1 cellular context compared by ENCODE assay signal in the genomic region with DNA sequence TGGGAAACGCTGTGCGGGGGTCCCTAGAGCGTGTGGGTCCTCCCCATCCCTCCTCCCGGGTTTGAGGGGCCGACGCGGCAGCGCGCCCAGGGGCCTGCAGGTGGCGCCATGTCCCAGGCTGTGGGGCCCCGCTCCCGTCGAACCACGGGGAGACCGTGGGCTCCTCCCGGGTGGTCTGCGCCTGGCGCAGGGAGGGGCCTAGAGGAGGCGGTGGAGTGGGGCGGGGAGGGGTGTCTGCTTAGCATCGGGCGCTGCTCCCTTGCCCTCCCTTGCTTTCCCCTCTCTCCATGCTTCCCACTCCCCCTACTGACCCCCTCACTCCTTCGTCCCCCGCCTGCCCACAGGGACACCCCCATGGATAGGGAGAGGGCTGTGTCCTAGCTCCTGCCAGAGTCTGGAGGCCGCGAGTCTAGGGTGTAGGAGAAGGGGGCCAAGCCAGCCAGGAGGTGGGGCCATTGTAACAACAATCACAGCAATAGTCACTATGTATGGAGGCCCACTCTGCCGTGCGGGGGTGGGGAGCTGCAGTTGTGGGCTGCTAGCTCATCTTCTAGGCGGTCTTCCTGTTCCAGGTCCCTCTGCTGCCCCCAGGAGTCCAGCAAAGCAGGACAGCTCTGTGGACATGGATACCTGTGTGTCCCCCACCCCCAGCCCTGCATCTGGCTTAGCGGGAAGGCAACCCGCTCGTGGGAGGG.
TF ChIP-seq lines count a peak whose summit lies in the region.

No MANE protein-coding gene starts in this region.

TF ChIP-seq in H1, 55 proteins besides CTCF, POLR2A, EP300 and RAD21:
- TF ChIP-seq TCF12 (IDR thresholded peaks at IDR 0.05; ENCODE audit: low read depth, low read length) (peak; percentile 14; the same call in 1 of the 2 replicates), TBP (IDR thresholded peaks at IDR 0.05; ENCODE audit: low read depth, low read length) (peak; percentile 26; the same call in 1 of the 2 replicates), KDM1A (IDR thresholded peaks at IDR 0.05; ENCODE audit: borderline replicate concordance, low read length) (peak; percentile 16; the same call in 1 of the 2 replicates), E2F6 (IDR thresholded peaks at IDR 0.05) (no peak), SP4 (IDR thresholded peaks at IDR 0.05; ENCODE audit: low read length) (0 out of 2 replicates have a peak, but pooled peaks have one; percentile 40), CBX8 (IDR thresholded peaks at IDR 0.05; ENCODE audit: borderline replicate concordance, low read depth, low read length) (no peak), USF2 (IDR thresholded peaks at IDR 0.05; ENCODE audit: low read length) (no peak), KDM4A (IDR thresholded peaks at IDR 0.05; ENCODE audit: low read depth, low read length, severe bottlenecking) (no peak), BACH1 (IDR thresholded peaks at IDR 0.05; ENCODE audit: low read length) (peak; percentile 39; the same call in 1 of the 2 replicates), TEAD4 (IDR thresholded peaks at IDR 0.05; ENCODE audit: low read depth, low read length) (no peak), EGR1 (IDR thresholded peaks at IDR 0.05; ENCODE audit: borderline replicate concordance, low read depth, low read length) (no peak), MAFK (IDR thresholded peaks at IDR 0.05; ENCODE audit: low read depth, low read length) (no peak), SP1 (IDR thresholded peaks at IDR 0.05; ENCODE audit: low read depth, low read length) (no peak), HDAC2 (IDR thresholded peaks at IDR 0.05; ENCODE audit: borderline replicate concordance in 1 of 2, low read depth in 2 of 2, low read length in 2 of 2) (0 out of 4 replicates have a peak, but pooled peaks of 1 of the 2 experiments have one; percentile 58), CHD1 (IDR thresholded peaks at IDR 0.05; ENCODE audit: low read depth, low read length) (no peak), MAX (IDR thresholded peaks at IDR 0.05) (no peak), CREB1 (IDR thresholded peaks at IDR 0.05) (peak; percentile 81)
